Comparison of ENCODE assay signal across 1 cellular context in the genomic region with DNA sequence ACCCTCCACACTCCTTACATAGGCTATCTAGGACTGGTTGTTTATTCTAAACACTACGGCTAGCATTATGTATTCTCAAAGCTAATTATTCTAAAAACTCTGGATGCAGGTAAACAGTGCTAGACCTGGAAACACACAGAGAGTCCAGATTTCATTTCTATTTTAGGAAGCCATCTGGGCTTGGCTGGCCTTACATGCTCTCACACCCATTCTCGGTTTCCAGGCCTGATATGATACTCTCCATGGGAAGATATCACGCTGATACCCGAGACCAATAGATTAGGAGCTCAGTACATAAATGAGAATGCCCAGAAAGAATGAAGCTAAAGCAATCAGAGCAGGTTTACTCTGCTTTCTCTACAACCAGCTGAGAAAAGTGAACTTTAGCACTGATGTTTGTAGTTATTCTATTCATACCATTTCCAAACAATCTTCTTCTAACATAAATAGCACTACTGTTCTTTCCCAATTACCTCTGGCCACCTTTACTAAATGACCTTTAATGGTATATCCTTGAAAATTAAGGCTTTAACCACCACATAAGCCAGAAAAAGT.
TF ChIP-seq lines count a peak whose summit lies in the region.

No MANE protein-coding gene starts in this region.

TF ChIP-seq in HepG2, 621 proteins besides CTCF, POLR2A, EP300 and RAD21 (continued from another document):
- TF ChIP-seq, protein P1, sequence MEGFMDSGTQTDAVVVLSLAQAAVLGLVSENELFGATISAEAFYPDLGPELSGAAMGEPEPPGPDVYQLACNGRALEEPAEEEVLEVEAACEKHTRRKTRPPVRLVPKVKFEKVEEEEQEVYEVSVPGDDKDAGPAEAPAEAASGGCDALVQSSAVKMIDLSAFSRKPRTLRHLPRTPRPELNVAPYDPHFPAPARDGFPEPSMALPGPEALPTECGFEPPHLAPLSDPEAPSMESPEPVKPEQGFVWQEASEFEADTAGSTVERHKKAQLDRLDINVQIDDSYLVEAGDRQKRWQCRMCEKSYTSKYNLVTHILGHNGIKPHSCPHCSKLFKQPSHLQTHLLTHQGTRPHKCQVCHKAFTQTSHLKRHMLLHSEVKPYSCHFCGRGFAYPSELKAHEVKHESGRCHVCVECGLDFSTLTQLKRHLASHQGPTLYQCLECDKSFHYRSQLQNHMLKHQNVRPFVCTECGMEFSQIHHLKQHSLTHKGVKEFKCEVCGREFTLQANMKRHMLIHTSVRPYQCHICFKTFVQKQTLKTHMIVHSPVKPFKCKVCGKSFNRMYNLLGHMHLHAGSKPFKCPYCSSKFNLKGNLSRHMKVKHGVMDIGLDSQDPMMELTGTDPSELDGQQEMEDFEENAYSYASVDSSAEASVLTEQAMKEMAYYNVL (CRISPR knock-in tag; IDR thresholded peaks at IDR 0.05; ENCODE audit: borderline replicate concordance) = no peak
- TF ChIP-seq, protein P2, sequence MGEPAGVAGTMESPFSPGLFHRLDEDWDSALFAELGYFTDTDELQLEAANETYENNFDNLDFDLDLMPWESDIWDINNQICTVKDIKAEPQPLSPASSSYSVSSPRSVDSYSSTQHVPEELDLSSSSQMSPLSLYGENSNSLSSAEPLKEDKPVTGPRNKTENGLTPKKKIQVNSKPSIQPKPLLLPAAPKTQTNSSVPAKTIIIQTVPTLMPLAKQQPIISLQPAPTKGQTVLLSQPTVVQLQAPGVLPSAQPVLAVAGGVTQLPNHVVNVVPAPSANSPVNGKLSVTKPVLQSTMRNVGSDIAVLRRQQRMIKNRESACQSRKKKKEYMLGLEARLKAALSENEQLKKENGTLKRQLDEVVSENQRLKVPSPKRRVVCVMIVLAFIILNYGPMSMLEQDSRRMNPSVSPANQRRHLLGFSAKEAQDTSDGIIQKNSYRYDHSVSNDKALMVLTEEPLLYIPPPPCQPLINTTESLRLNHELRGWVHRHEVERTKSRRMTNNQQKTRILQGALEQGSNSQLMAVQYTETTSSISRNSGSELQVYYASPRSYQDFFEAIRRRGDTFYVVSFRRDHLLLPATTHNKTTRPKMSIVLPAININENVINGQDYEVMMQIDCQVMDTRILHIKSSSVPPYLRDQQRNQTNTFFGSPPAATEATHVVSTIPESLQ (CRISPR knock-in tag; conservative IDR thresholded peaks at IDR 0.05) = no peak
- TF ChIP-seq GFI1 (CRISPR knock-in tag; IDR thresholded peaks at IDR 0.05; ENCODE audit: borderline replicate concordance) = 0 out of 2 replicates have a peak, but pooled peaks have one; percentile 29
- 0 out of 2 replicates have a peak, but pooled peaks have one; percentile 25 for TF ChIP-seq SOX5 (CRISPR knock-in tag; IDR thresholded peaks at IDR 0.05; ENCODE audit: borderline replicate concordance)
